11 cellular contexts compared by ENCODE assay signal in genomic region chr10:78777466-78778256, GRCh38.
DNase-seq lines count a peak whose midpoint lies in the region; ATAC-seq and TF ChIP-seq lines count a peak whose summit lies in the region.
"Had no signal": no experiment of that assay in that cellular context is flagged by ENCODE, and none has a peak within 500 bp of the region (broad histone marks: within the 10 kb centered on the region; RNA-seq: fewer than 3 reads in every experiment).

No MANE protein-coding gene starts in this region.

- TF ChIP-seq CTCF in heart left ventricle (IDR thresholded peaks at IDR 0.05) (no peak), GM23338 (conservative IDR thresholded peaks at IDR 0.05; ENCODE audit: low read depth in 2 of 2) (no peak)

- H3K4me2 ChIP-seq in GM23338, result no peak overlapping the region

- H3K9me3 Mint-ChIP-seq in GM23338, result no peaks in the 10 kb centered on the region

- H3K27ac Mint-ChIP-seq in GM23338, result no peak overlapping the region

- peaks cover 0 to under 1% (median 0%) of the 10 kb centered on the region in 12 donors for H3K9me3 ChIP-seq in heart left ventricle
- H3K9me3 ChIP-seq: right lobe of liver had no signal

- H3K27ac ChIP-seq in heart left ventricle (peak overlapping the region; percentile 37 to 88 (median 77)), GM23338 (ENCODE audit: low read depth) (no peak overlapping the region)
- H3K27ac ChIP-seq: right lobe of liver had no signal

- H3K9me2 ChIP-seq in GM23338 (ENCODE audit: insufficient read depth), result no peaks in the 10 kb centered on the region

- H3K36me3 ChIP-seq in heart left ventricle, result no peaks in the 10 kb centered on the region
- H3K36me3 ChIP-seq in GM23338 (ENCODE audit: insufficient read depth), result no peaks in the 10 kb centered on the region
- H3K36me3 ChIP-seq: right lobe of liver had no signal

- H3K36me3 Mint-ChIP-seq in GM23338 (ENCODE audit: low read depth), result no peaks in the 10 kb centered on the region

- no peak overlapping the region for H3K4me3 Mint-ChIP-seq in GM23338

- H3K4me1 ChIP-seq in heart left ventricle (peaks cover 4 to 49% (median 26%) of the 10 kb centered on the region in 12 donors), GM23338 (ENCODE audit: insufficient read depth) (no peaks in the 10 kb centered on the region)

- no peaks in the 10 kb centered on the region for H4K20me1 ChIP-seq in GM23338 (replicated peaks; ENCODE audit: insufficient read depth)

- ATAC-seq in SK-N-SH treated with all-trans-retinoic acid at 6 μM for 48 hours (peak; percentile 67), heart left ventricle (peak; percentile 80 to 84 (median 82)), GM23338 (no peak; the same call in 2 of the 3 replicates), HG02973 (IDR thresholded peaks at IDR 0.05; ENCODE audit: unreplicated experiment) (no peak)
- ATAC-seq: esophagus mucosa, right lobe of liver had no signal

- H3F3A ChIP-seq in GM23338 (replicated peaks; ENCODE audit: low read depth), result no peaks in the 10 kb centered on the region

- H3K79me2 ChIP-seq in GM23338 (replicated peaks; ENCODE audit: insufficient read depth), result no peaks in the 10 kb centered on the region

- DNase-seq in AG08396 (ENCODE audit: low spot score) (peak; percentile 47), heart left ventricle (peak in 4 of 5 donors; percentile 66 to 83 (median 74)), occipital lobe (lab: John Stamatoyannopoulos, UW) (peak; percentile 62), GM23338 (ENCODE audit: low spot score) (no peak), GDM1 (lab: John Stamatoyannopoulos, UW) (no peak), cortex of kidney (lab: John Stamatoyannopoulos, UW) (no peak)
- DNase-seq: activated T-cell treated with anti-CD3 and anti-CD28 coated beads, Interleukin-2, amount 50 U/mL, for 48 hours had no signal

- H3K4me3 ChIP-seq in heart left ventricle (no peak overlapping the region), GM23338 (no peak overlapping the region)
- H3K4me3 ChIP-seq: right lobe of liver had no signal

- H3K4me1 Mint-ChIP-seq in GM23338, result peaks cover 14% of the 10 kb centered on the region

- WGBS in heart left ventricle, 4 donors, result 40 to 44% (median 41%) methylated on average over 8 to 9 of the region's 9 CpGs

- TF ChIP-seq POLR2A in heart left ventricle (IDR thresholded peaks at IDR 0.05), result no peak

- H2AFZ ChIP-seq in GM23338, result no peak overlapping the region

- H3K27me3 ChIP-seq in heart left ventricle, result no peaks in the 10 kb centered on the region
- H3K27me3 ChIP-seq in GM23338 (ENCODE audit: insufficient read depth), result no peaks in the 10 kb centered on the region
- H3K27me3 ChIP-seq: right lobe of liver had no signal

- no peaks in the 10 kb centered on the region for H3K27me3 Mint-ChIP-seq in GM23338 (ENCODE audit: insufficient read depth, low read depth, poor library complexity)

- intact Hi-C loops in heart left ventricle (cut with DNase I), result loop anchor here in 2 of 10 donors (5.0 to 10.0 kb wide), 2 partner anchors 290 to 473 kb away; partner anchors contain the start of gene ZMIZ1 (in 1 of the 2)

TF ChIP-seq in SK-N-SH treated with all-trans-retinoic acid at 6 μM for 48 hours, 23 proteins besides CTCF, POLR2A, EP300 and RAD21 (continues in another document):
- TF ChIP-seq CSRNP3 (CRISPR knock-in tag; IDR thresholded peaks at IDR 0.05) (no peak), SNAI2 (CRISPR knock-in tag; IDR thresholded peaks at IDR 0.05) (no peak), BACH2 (CRISPR knock-in tag; IDR thresholded peaks at IDR 0.05; ENCODE audit: borderline replicate concordance) (no peak), ESRRG (CRISPR knock-in tag; IDR thresholded peaks at IDR 0.05) (no peak), OSR1 (CRISPR knock-in tag; IDR thresholded peaks at IDR 0.05) (no peak), ARNTL (CRISPR knock-in tag; IDR thresholded peaks at IDR 0.05; ENCODE audit: borderline replicate concordance, low read depth) (no peak), CSDC2 (CRISPR knock-in tag; IDR thresholded peaks at IDR 0.05) (no peak), TOX (CRISPR knock-in tag; IDR thresholded peaks at IDR 0.05; ENCODE audit: borderline replicate concordance) (no peak), ISL1 (CRISPR knock-in tag; IDR thresholded peaks at IDR 0.05) (no peak), ZFP3 (CRISPR knock-in tag; IDR thresholded peaks at IDR 0.05) (no peak), ZNF70 (CRISPR knock-in tag; IDR thresholded peaks at IDR 0.05) (no peak), TCF4 (CRISPR knock-in tag; IDR thresholded peaks at IDR 0.05; ENCODE audit: borderline replicate concordance) (no peak)
- TF ChIP-seq, protein P1, sequence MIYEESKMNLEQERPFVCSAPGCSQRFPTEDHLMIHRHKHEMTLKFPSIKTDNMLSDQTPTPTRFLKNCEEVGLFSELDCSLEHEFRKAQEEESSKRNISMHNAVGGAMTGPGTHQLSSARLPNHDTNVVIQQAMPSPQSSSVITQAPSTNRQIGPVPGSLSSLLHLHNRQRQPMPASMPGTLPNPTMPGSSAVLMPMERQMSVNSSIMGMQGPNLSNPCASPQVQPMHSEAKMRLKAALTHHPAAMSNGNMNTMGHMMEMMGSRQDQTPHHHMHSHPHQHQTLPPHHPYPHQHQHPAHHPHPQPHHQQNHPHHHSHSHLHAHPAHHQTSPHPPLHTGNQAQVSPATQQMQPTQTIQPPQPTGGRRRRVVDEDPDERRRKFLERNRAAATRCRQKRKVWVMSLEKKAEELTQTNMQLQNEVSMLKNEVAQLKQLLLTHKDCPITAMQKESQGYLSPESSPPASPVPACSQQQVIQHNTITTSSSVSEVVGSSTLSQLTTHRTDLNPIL (CRISPR knock-in tag; IDR thresholded peaks at IDR 0.05; ENCODE audit: low read depth), result no peak

TF ChIP-seq in GM23338, 12 proteins besides CTCF, POLR2A, EP300 and RAD21:
- TF ChIP-seq EZH2 (IDR thresholded peaks at IDR 0.05; ENCODE audit: low read depth, unreplicated experiment) (no peak), NANOG (IDR thresholded peaks at IDR 0.05; ENCODE audit: borderline replicate concordance) (no peak)

Comparison
In these comparisons a context has a peak if more than half of its experiments do, and no peak if none do; other contexts are left out.
1. DNase-seq: peak in AG08396 (single experiment), heart left ventricle (4 of 5) and occipital lobe (single experiment); none in GM23338 (single experiment), GDM1 (single experiment) and cortex of kidney (single experiment).
2. ATAC-seq: peak in SK-N-SH treated with all-trans-retinoic acid at 6 μM for 48 hours (single experiment) and heart left ventricle (4 of 4); none in GM23338 (single experiment) and HG02973 (single experiment).